18 cellular contexts compared by ENCODE assay signal in the genomic region with DNA sequence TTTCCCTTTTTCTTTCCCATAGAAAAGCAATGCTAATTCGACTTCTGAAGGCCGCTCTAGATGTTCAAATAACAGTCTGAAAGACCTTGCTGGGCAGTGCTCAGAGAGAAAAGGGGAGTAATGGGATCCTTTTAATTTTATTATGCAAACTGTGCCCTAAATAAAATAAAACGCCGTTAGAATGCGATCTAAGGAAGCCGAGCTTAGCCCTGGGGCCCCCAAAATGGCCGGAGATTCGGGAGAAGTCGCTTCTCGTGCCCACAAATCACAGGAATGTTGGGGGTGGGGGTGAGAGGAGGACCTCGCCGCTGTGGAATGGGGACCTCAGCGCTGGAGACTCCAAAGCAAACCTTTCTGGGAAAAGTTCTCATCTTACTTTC. TPM values are rescaled to one million over a fixed set of nuclear protein-coding genes. Genes with fewer than 3 reads are reported as not detected.
DNase-seq lines count a peak whose midpoint lies in the region; ATAC-seq and TF ChIP-seq lines count a peak whose summit lies in the region.
"Had no signal": no experiment of that assay in that cellular context is flagged by ENCODE, and none has a peak within 500 bp of the region (broad histone marks: within the 10 kb centered on the region; RNA-seq: fewer than 3 reads in every experiment).

No MANE protein-coding gene starts in this region.

- peak overlapping the region; percentile 37 for H3K27ac Mint-ChIP-seq in stimulated activated naive CD8-positive, alpha-beta T cell treated with anti-CD3 and anti-CD28 coated beads, Interleukin-15, Interleukin-2, amounts not matched to agents 100 ng/mL and 50 ng/mL, for 24 hours
- no peak overlapping the region for H3K27ac Mint-ChIP-seq in type B pancreatic cell
- H3K27ac Mint-ChIP-seq: stimulated activated memory B cell treated with anti-CD40 and anti-IgM and Interleukin-4, amounts not matched to agents 10 μg/mL and 1 μg/mL and 100 μg/mL, for 72 hours had no signal

- H3K9ac ChIP-seq in mesendoderm (ENCODE audit: low read length): no peak overlapping the region
- H3K9ac ChIP-seq: KMS-11 had no signal

- no peak overlapping the region for H2BK5ac ChIP-seq in mesendoderm (ENCODE audit: low read length)

- H3K4me3 Mint-ChIP-seq in stimulated activated naive CD8-positive, alpha-beta T cell treated with anti-CD3 and anti-CD28 coated beads, Interleukin-15, Interleukin-2, amounts not matched to agents 100 ng/mL and 50 ng/mL, for 24 hours: peak overlapping the region; percentile 62
- peak overlapping the region; percentile 79 for H3K4me3 Mint-ChIP-seq in type B pancreatic cell
- H3K4me3 Mint-ChIP-seq: stimulated activated memory B cell treated with anti-CD40 and anti-IgM and Interleukin-4, amounts not matched to agents 10 μg/mL and 1 μg/mL and 100 μg/mL, for 72 hours had no signal

- no peak overlapping the region for H3K4me3 ChIP-seq in mesendoderm (ENCODE audit: low read length)

- H3K23ac ChIP-seq in mesendoderm (ENCODE audit: low read length): no peak overlapping the region

- no peak overlapping the region for H2BK120ac ChIP-seq in mesendoderm (ENCODE audit: low read depth, low read length)

- no peaks in the 10 kb centered on the region for H3K79me2 ChIP-seq in mesendoderm (ENCODE audit: control insufficient read depth, insufficient read depth, low read length)

- H2AK5ac ChIP-seq in mesendoderm (ENCODE audit: low read length): no peak overlapping the region

- no peak overlapping the region for H4K8ac ChIP-seq in mesendoderm (ENCODE audit: low read depth, low read length)

- H3K27me3 ChIP-seq in mesendoderm (ENCODE audit: insufficient read depth, low read length, poor library complexity): peaks cover 51% of the 10 kb centered on the region

- no peaks in the 10 kb centered on the region for H3K9me3 Mint-ChIP-seq in stimulated activated naive CD8-positive, alpha-beta T cell treated with anti-CD3 and anti-CD28 coated beads, Interleukin-15, Interleukin-2, amounts not matched to agents 100 ng/mL and 50 ng/mL, for 24 hours
- H3K9me3 Mint-ChIP-seq in type B pancreatic cell: no peaks in the 10 kb centered on the region
- H3K9me3 Mint-ChIP-seq: stimulated activated memory B cell treated with anti-CD40 and anti-IgM and Interleukin-4, amounts not matched to agents 10 μg/mL and 1 μg/mL and 100 μg/mL, for 72 hours had no signal

- ATAC-seq in stimulated activated naive CD8-positive, alpha-beta T cell treated with anti-CD3 and anti-CD28 coated beads, Interleukin-15, Interleukin-2, amounts not matched to agents 100 U/mL and 50 U/mL, for 24 hours: no peak
- ATAC-seq in HG03139 (IDR thresholded peaks at IDR 0.05; ENCODE audit: unreplicated experiment): no peak
- ATAC-seq: left colon; stimulated activated memory B cell treated with anti-CD40 and anti-IgM and Interleukin-4, amounts not matched to agents 10 μg/mL and 1 μg/mL and 100 μg/mL, for 72 hours had no signal

- H4K5ac ChIP-seq in mesendoderm (ENCODE audit: low read length): no peak overlapping the region

- no peaks in the 10 kb centered on the region for H3K79me1 ChIP-seq in mesendoderm (ENCODE audit: low read length)

- no peaks in the 10 kb centered on the region for H3K4me1 ChIP-seq in mesendoderm (ENCODE audit: control insufficient read depth, low read depth, low read length)

- WGBS in mesendoderm (ENCODE audit: extremely low coverage, insufficient coverage, low lambda C conversion rate): no CpG with 5 or more reads among the region's 13 CpGs

- peak overlapping the region; percentile 65 for H3K18ac ChIP-seq in mesendoderm (ENCODE audit: low read length)

- H3K56ac ChIP-seq in mesendoderm (ENCODE audit: low read length): no peak overlapping the region

- no peak for DNase-seq in stimulated activated naive CD8-positive, alpha-beta T cell treated with anti-CD3 and anti-CD28 coated beads, Interleukin-15, Interleukin-2, amounts not matched to agents 100 U/mL and 50 U/mL, for 24 hours
- DNase-seq in mesendoderm (peak; percentile 42), type B pancreatic cell (ENCODE audit: extremely low spot score, unreplicated experiment) (no peak), OCI-M1 (lab: John Stamatoyannopoulos, UW) (no peak), hepatic stellate cell (ENCODE audit: low spot score) (no peak)
- DNase-seq: activated effector memory CD4-positive, alpha-beta T cell treated with Interleukin-2 at 50 U/mL for 16 hours; left colon; NCI-H187; SHP77; stimulated activated CD4-positive, alpha-beta T cell treated with anti-CD3 and anti-CD28 coated beads, Interleukin-2, amount 100 ng/mL, for 24 hours had no signal

- H3K4me2 ChIP-seq in mesendoderm (ENCODE audit: low read length): peak overlapping the region; percentile 87
- H3K4me2 ChIP-seq: KMS-11 had no signal

- peaks cover 14% of the 10 kb centered on the region for H3K4me1 Mint-ChIP-seq in stimulated activated naive CD8-positive, alpha-beta T cell treated with anti-CD3 and anti-CD28 coated beads, Interleukin-15, Interleukin-2, amounts not matched to agents 100 ng/mL and 50 ng/mL, for 24 hours (ENCODE audit: low read depth)
- peaks cover 10% of the 10 kb centered on the region for H3K4me1 Mint-ChIP-seq in type B pancreatic cell (ENCODE audit: unreplicated experiment)

- no peak overlapping the region for H3K4ac ChIP-seq in mesendoderm (ENCODE audit: low read depth, low read length)

- H2BK15ac ChIP-seq in mesendoderm (replicated peaks; ENCODE audit: low read depth): no peak overlapping the region

- H3K36me3 Mint-ChIP-seq in stimulated activated naive CD8-positive, alpha-beta T cell treated with anti-CD3 and anti-CD28 coated beads, Interleukin-15, Interleukin-2, amounts not matched to agents 100 ng/mL and 50 ng/mL, for 24 hours (ENCODE audit: low read depth): no peaks in the 10 kb centered on the region
- H3K36me3 Mint-ChIP-seq in type B pancreatic cell: no peaks in the 10 kb centered on the region
- H3K36me3 Mint-ChIP-seq: stimulated activated memory B cell treated with anti-CD40 and anti-IgM and Interleukin-4, amounts not matched to agents 10 μg/mL and 1 μg/mL and 100 μg/mL, for 72 hours had no signal

- H3K27ac ChIP-seq in cingulate gyrus (ENCODE audit: low read depth, low read length): peak overlapping the region; percentile 97
- no peak overlapping the region for H3K27ac ChIP-seq in mesendoderm (ENCODE audit: low read depth, low read length)
- H3K27ac ChIP-seq: KMS-11 had no signal

- no peak for TF ChIP-seq CTCF in type B pancreatic cell (conservative IDR thresholded peaks at IDR 0.05)

- no peaks in the 10 kb centered on the region for H3K36me3 ChIP-seq in mesendoderm (ENCODE audit: control insufficient read depth, insufficient read depth, low read length)

- peaks cover 79% of the 10 kb centered on the region for H3K27me3 Mint-ChIP-seq in stimulated activated naive CD8-positive, alpha-beta T cell treated with anti-CD3 and anti-CD28 coated beads, Interleukin-15, Interleukin-2, amounts not matched to agents 100 ng/mL and 50 ng/mL, for 24 hours
- H3K27me3 Mint-ChIP-seq in type B pancreatic cell: peaks cover 92% of the 10 kb centered on the region

RNA-seq across cellular contexts. Expression of a gene that starts 8.4 kb away (rescaled TPM):
- polyA plus RNA-seq in mesendoderm (2013, experiment 1 of 2): 0.06 TPM
- 0.06 TPM for polyA plus RNA-seq in mesendoderm (2013, experiment 2 of 2)
- 0.14 and 2.1 TPM in 2 replicates for total RNA-seq in type B pancreatic cell (ENCODE audit: low replicate concordance)
- total RNA-seq: G401, posterior vena cava had no signal
- polyA plus RNA-seq: BJ had no signal
